8 cellular contexts compared by ENCODE assay signal in the genomic region with DNA sequence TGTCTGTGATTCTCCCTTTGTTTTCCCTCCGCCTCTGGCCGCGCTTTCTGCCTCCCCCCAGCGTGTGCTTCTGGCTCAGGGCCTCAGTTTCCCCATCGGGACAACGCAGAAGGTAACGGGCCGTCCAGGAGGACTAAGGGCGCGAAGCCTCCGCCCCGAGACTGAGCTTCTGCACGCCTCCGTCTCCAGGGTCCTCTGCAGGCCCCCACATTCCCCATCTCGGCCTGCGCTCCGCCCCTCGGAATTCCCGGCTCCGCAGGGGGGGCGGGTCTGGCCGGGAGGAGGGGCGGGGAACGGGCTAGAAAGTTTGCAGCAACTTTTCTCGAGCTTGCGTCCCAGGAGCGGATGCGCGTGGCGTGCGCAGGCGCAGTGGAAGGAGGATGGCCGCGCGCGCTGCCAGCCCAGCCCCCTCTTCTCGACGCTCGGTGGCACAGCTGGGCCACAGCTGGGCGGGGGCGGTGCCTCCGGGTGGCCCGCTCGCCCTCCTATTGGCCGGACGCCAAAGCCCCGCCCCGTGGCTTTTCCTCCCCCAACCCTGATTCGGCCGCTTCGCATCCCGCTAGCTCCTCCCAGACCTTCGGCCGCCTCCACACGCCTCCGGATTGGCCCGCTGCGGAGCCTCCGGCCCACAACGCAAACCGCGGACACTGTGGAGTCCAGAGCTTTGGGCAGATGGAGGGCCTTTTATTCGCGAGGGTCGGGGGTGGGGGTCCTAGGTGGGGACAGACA. TPM values are rescaled to one million over a fixed set of nuclear protein-coding genes. Genes with fewer than 3 reads are reported as not detected.
DNase-seq lines count a peak whose midpoint lies in the region; ATAC-seq and TF ChIP-seq lines count a peak whose summit lies in the region.

SIX5 (minus strand) TSS at position 199 of the 729 bp plus-strand sequence. CDS start 408 bp downstream, outside the sequence.

- H4K5ac ChIP-seq in H9 (ENCODE audit: insufficient read length, low read depth, low read length) = peak within 1 kb of the TSS; percentile 13

- no peak within 1 kb of the TSS for H2BK12ac ChIP-seq in H9 (ENCODE audit: insufficient read length, low read depth, low read length)

- no peak within 1 kb of the TSS for H2BK120ac ChIP-seq in H9 (ENCODE audit: low read depth, low read length, poor library complexity, severe bottlenecking)

- peak within 1 kb of the TSS; percentile 46; the same call in 1 of the 2 replicates for H2BK15ac ChIP-seq in H9 (ENCODE audit: low read depth, low read length)

- H3K4me3 ChIP-seq in MM.1S (ENCODE audit: low read length) (peak within 1 kb of the TSS; percentile 90), gastroesophageal sphincter (peak within 1 kb of the TSS; percentile 65 to 93)

- H3K4me3 Mint-ChIP-seq in H9 = peak within 1 kb of the TSS; percentile 93 to 94
- peak within 1 kb of the TSS; percentile 81 for H3K4me3 Mint-ChIP-seq in activated naive CD4-positive, alpha-beta T cell treated with anti-CD3 and anti-CD28 coated beads for 36 hours

- H3F3A ChIP-seq in MM.1S (ENCODE audit: insufficient read depth, low read length) = peaks cover 14% of the 10 kb centered on the region

- peaks cover 20% of the 10 kb centered on the region for H3K23me2 ChIP-seq in H9 (ENCODE audit: insufficient read length, low read depth, low read length, poor library complexity, severe bottlenecking)

- H3K36me3 ChIP-seq in ES-I3 (ENCODE audit: insufficient read depth, low read length) (no peaks in the 10 kb centered on the region), MM.1S (replicated peaks; ENCODE audit: insufficient read depth, low read length) (no peaks in the 10 kb centered on the region), gastroesophageal sphincter (peaks cover 0 to 24% of the 10 kb centered on the region in 2 donors)

- H3K14ac ChIP-seq in H9 (ENCODE audit: insufficient read depth, low read length) = peak within 1 kb of the TSS; percentile 97

- peak within 1 kb of the TSS; percentile 75 for H2BK5ac ChIP-seq in H9 (ENCODE audit: insufficient read length, low read length)

- H3K27ac Mint-ChIP-seq in H9 = peak within 1 kb of the TSS; percentile 98 to 100 (median 99)
- H3K27ac Mint-ChIP-seq in activated naive CD4-positive, alpha-beta T cell treated with anti-CD3 and anti-CD28 coated beads for 36 hours = no peak within 1 kb of the TSS

- no peak within 1 kb of the TSS for H3K56ac ChIP-seq in H9 (ENCODE audit: insufficient read length, low read depth, low read length)

- H3K27me3 Mint-ChIP-seq in H9 (ENCODE audit: low read depth) = peaks cover 3% of the 10 kb centered on the region
- peaks cover 23% of the 10 kb centered on the region for H3K27me3 Mint-ChIP-seq in activated naive CD4-positive, alpha-beta T cell treated with anti-CD3 and anti-CD28 coated beads for 36 hours (ENCODE audit: low read depth)

- no peak for TF ChIP-seq EP300 in gastroesophageal sphincter (IDR thresholded peaks at IDR 0.05)

- ATAC-seq in gastroesophageal sphincter = peak; percentile 72

- H3K9me2 ChIP-seq in MM.1S (replicated peaks; ENCODE audit: insufficient read depth, low read length) = no peaks in the 10 kb centered on the region

- no peak within 1 kb of the TSS for H4K8ac ChIP-seq in H9 (replicated peaks; ENCODE audit: insufficient read length, low read depth, low read length)

- peaks cover 2 to 18% (median 10%) of the 10 kb centered on the region in 3 experiments; a peak in 6 of 7 replicates for H3K36me3 Mint-ChIP-seq in H9 (ENCODE audit: insufficient read depth in 1 of 3, low read depth in 3 of 3)
- H3K36me3 Mint-ChIP-seq in activated naive CD4-positive, alpha-beta T cell treated with anti-CD3 and anti-CD28 coated beads for 36 hours (ENCODE audit: low read depth) = no peaks in the 10 kb centered on the region

- H3K79me2 ChIP-seq in H9 (ENCODE audit: insufficient read depth, low read length) (no peaks in the 10 kb centered on the region), MM.1S (ENCODE audit: low read length) (no peaks in the 10 kb centered on the region)

- H3K4ac ChIP-seq in H9 (ENCODE audit: low read depth, low read length) = no peak within 1 kb of the TSS; the same call in 1 of the 2 replicates

- H3K9me3 ChIP-seq in ES-I3 (ENCODE audit: control insufficient read depth, insufficient read depth, low read length) (no peaks in the 10 kb centered on the region), H9 (ENCODE audit: control insufficient read depth, low read depth, low read length) (no peaks in the 10 kb centered on the region), MM.1S (replicated peaks; ENCODE audit: insufficient read depth, low read length) (no peaks in the 10 kb centered on the region), gastroesophageal sphincter (no peaks in the 10 kb centered on the region)

- no peak within 1 kb of the TSS for H3K23ac ChIP-seq in H9 (ENCODE audit: insufficient read length, low read depth, low read length)

- H4K91ac ChIP-seq in H9 (ENCODE audit: insufficient read length, low read depth, low read length) = no peak within 1 kb of the TSS

- H2BK20ac ChIP-seq in H9 (ENCODE audit: low read depth, low read length, poor library complexity, severe bottlenecking) = no peak within 1 kb of the TSS

- peak within 1 kb of the TSS; percentile 83 for H3K27ac ChIP-seq in H9 (ENCODE audit: insufficient read length, low read depth, low read length)
- peak within 1 kb of the TSS; percentile 76; the same call in 1 of the 2 replicates for H3K27ac ChIP-seq in MM.1S (ENCODE audit: low read length)
- H3K27ac ChIP-seq in gastroesophageal sphincter = peak within 1 kb of the TSS; percentile 88 to 99 (median 98)

- no peaks in the 10 kb centered on the region for H4K20me1 ChIP-seq in H9 (ENCODE audit: control insufficient read depth, insufficient read depth, insufficient read length)
- no peaks in the 10 kb centered on the region for H4K20me1 ChIP-seq in MM.1S (ENCODE audit: insufficient read depth, low read length)

- H2AK5ac ChIP-seq in H9 (ENCODE audit: insufficient read length, low read length) = no peak within 1 kb of the TSS

- H3K79me1 ChIP-seq in H9 (ENCODE audit: insufficient read depth, low read depth, low read length, poor library complexity, severe bottlenecking) = no peaks in the 10 kb centered on the region

- TF ChIP-seq POLR2A in gastroesophageal sphincter (IDR thresholded peaks at IDR 0.05) = peak; percentile 91 to 93

- H3K4me1 ChIP-seq in ES-I3 (ENCODE audit: insufficient read depth, low read length) = peaks cover 23% of the 10 kb centered on the region
- peaks cover 3% of the 10 kb centered on the region; the same call in 1 of the 2 replicates for H3K4me1 ChIP-seq in H9 (ENCODE audit: insufficient read depth, low read length)
- peaks cover 5% of the 10 kb centered on the region for H3K4me1 ChIP-seq in MM.1S (ENCODE audit: low read length)
- H3K4me1 ChIP-seq in gastroesophageal sphincter = peaks cover 3 to 68% (median 36%) of the 10 kb centered on the region in 3 donors

- H2AFZ ChIP-seq in H9 (ENCODE audit: low read length) (no peak within 1 kb of the TSS), MM.1S (ENCODE audit: low read length) (peak within 1 kb of the TSS; percentile 90)

- no CpG with 5 or more reads among the region's 65 CpGs for WGBS in H9 (ENCODE audit: extremely low coverage, insufficient read length, low lambda C conversion rate)
- no CpG with 5 or more reads among the region's 65 CpGs for WGBS in gastroesophageal sphincter (ENCODE audit: low coverage in 1 of 2), 2 donors

- H3K9ac ChIP-seq in ES-I3 (ENCODE audit: low read depth, low read length) = peak within 1 kb of the TSS; percentile 80
- peak within 1 kb of the TSS; percentile 82 for H3K9ac ChIP-seq in H9 (ENCODE audit: extremely low read depth, insufficient read length, low read length)
- peak within 1 kb of the TSS; percentile 64; the same call in 1 of the 2 replicates for H3K9ac ChIP-seq in MM.1S (ENCODE audit: low read length)

- CTCF ChIA-PET in activated naive CD4-positive, alpha-beta T cell treated with anti-CD3 and anti-CD28 coated beads for 36 hours (lab: Charles Lee) = interaction anchor here (0.6 to 6.1 kb wide), 22 partner anchors 10 to 962 kb away, joined by 3 to 127 read pairs (median 5); partner anchors contain the start of genes DMWD, MYPOP and SYMPK

- no peak within 1 kb of the TSS for H3T11ph ChIP-seq in H9 (ENCODE audit: low read length)

- H3K18ac ChIP-seq in H9 (ENCODE audit: insufficient read length, low read depth, low read length) = peak within 1 kb of the TSS; percentile 97

- no peaks in the 10 kb centered on the region for H3K27me3 ChIP-seq in H9 (ENCODE audit: insufficient read depth, low read length)
- H3K27me3 ChIP-seq in MM.1S (replicated peaks; ENCODE audit: insufficient read depth, low read length) = peaks cover 13% of the 10 kb centered on the region; the same call in 1 of the 2 replicates
- no peaks in the 10 kb centered on the region for H3K27me3 ChIP-seq in gastroesophageal sphincter

- peak; percentile 99 for DNase-seq in H9
- DNase-seq in MM.1S = peak; percentile 97
- DNase-seq in SIG-M5 treated with dmso at 0.1 percent for 504 hours (lab: John Stamatoyannopoulos, UW; ENCODE audit: unreplicated experiment) = peak; percentile 93
- DNase-seq in activated naive CD4-positive, alpha-beta T cell treated with anti-CD3 and anti-CD28 coated beads for 36 hours = peak; percentile 97
- DNase-seq in non-pigmented ciliary epithelial cell (ENCODE audit: low read depth) = peak; percentile 81
- peak; percentile 96 for DNase-seq in superior temporal gyrus (ENCODE audit: extremely low spot score)

- intact Hi-C loops in activated naive CD4-positive, alpha-beta T cell treated with anti-CD3 and anti-CD28 coated beads for 36 hours (cut with micrococcal nuclease) = loop anchor here (1.0 kb wide), 6 partner anchors 23 to 247 kb away; partner anchors contain the start of genes DMWD, FBXO46, IRF2BP1 and QPCTL

- H3K4me2 ChIP-seq in H9 (ENCODE audit: insufficient read depth, insufficient read length, low read length) (peak within 1 kb of the TSS; percentile 74), MM.1S (ENCODE audit: low read depth, low read length) (peak within 1 kb of the TSS; percentile 99)

- TF ChIP-seq CTCF in H9 (conservative IDR thresholded peaks at IDR 0.05) = no peak
- no peak for TF ChIP-seq CTCF in MM.1S (IDR thresholded peaks at IDR 0.05; ENCODE audit: low read length)
- TF ChIP-seq CTCF in gastroesophageal sphincter (IDR thresholded peaks at IDR 0.05) = no peak

- peaks cover 13 to 33% of the 10 kb centered on the region in 2 experiments for H3K4me1 Mint-ChIP-seq in H9
- peaks cover 10% of the 10 kb centered on the region for H3K4me1 Mint-ChIP-seq in activated naive CD4-positive, alpha-beta T cell treated with anti-CD3 and anti-CD28 coated beads for 36 hours (ENCODE audit: low read depth)

- no peaks in the 10 kb centered on the region; a peak in 1 of 5 replicates for H3K9me3 Mint-ChIP-seq in H9
- H3K9me3 Mint-ChIP-seq in activated naive CD4-positive, alpha-beta T cell treated with anti-CD3 and anti-CD28 coated beads for 36 hours = no peaks in the 10 kb centered on the region

RNA-seq across cellular contexts. Expression of gene SIX5, which starts in this region (rescaled TPM):
- total RNA-seq in H9 (2021) = 41.6 and 41.7 TPM in 2 replicates
- total RNA-seq in activated naive CD4-positive, alpha-beta T cell treated with anti-CD3 and anti-CD28 coated beads for 36 hours = 1 to 10 TPM; 1.8 to 2.2 TPM
- 10 to 100 TPM; 13.2 to 33.1 (median 23.7) TPM for total RNA-seq in gastroesophageal sphincter

Comparison
In these comparisons a context has a peak if more than half of its experiments do, and no peak if none do; other contexts are left out.
1. Peak in every context shown above with its lines: DNase-seq, ATAC-seq, H3K4me3 ChIP-seq and H3K27ac ChIP-seq.
2. RNA of gene SIX5 (total RNA-seq): 41.6 to 41.7 TPM in H9 and 13.2 to 33.1 TPM in gastroesophageal sphincter; 1.8 to 2.2 TPM in activated naive CD4-positive, alpha-beta T cell treated with anti-CD3 and anti-CD28 coated beads for 36 hours; every median in the first group is over 4 times any median in the second.